In the genomic region with DNA sequence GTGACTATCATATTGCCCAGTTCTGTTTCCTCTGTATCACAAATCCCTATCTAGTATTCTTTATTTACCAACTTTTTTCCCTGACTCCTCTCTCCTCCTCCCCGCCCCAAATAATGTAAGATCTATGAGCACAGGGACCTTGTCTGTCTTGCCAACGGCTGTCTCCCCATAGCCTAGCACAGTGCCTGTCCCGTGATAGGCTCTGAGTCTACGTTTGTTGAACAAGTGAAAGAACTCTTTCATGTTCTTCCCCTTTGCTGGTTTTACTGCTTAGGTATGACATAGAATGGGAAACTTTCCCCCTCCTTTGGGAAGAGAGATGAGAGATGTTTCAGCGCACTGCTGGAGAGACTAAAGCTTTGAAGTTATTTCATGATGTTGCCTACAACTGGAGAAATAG, we compare ENCODE assay signal across 8 cellular contexts.
"Had no signal": no experiment of that assay in that cellular context is flagged by ENCODE, and none has a peak within 500 bp of the region (broad histone marks: within the 10 kb centered on the region; RNA-seq: fewer than 3 reads in every experiment).

No MANE protein-coding gene starts in this region.

- H3K4me1 ChIP-seq: HAP-1 had no signal

- H3K9ac ChIP-seq: GM23248 had no signal

- FAIRE-seq: HTR-8/SVneo, K562 had no signal

- H3K4me3 ChIP-seq: GM23248, HAP-1, K562 had no signal

- H3K9me3 ChIP-seq: HAP-1 had no signal

- H3K27ac Mint-ChIP-seq: HFFc6 had no signal

- H3K4me3 Mint-ChIP-seq: HFFc6 had no signal

- H3K36me3 ChIP-seq: HAP-1 had no signal

- DNase-seq: GM23248, GOT3, H7, HFFc6, IMR-90 had no signal

- H3K27ac ChIP-seq: GM23248 had no signal

- H2AFZ ChIP-seq: GM23248 had no signal
